27 cellular contexts compared by ENCODE assay signal in genomic region chr2:173157894-173158293, GRCh38.
DNase-seq lines count a peak whose midpoint lies in the region; ATAC-seq, FAIRE-seq and TF ChIP-seq lines count a peak whose summit lies in the region.
"Had no signal": no experiment of that assay in that cellular context is flagged by ENCODE, and none has a peak within 500 bp of the region (broad histone marks: within the 10 kb centered on the region; RNA-seq: fewer than 3 reads in every experiment).

No MANE protein-coding gene starts in this region.

- H3K4me1 ChIP-seq in breast epithelium = no peaks in the 10 kb centered on the region
- peaks cover 42% of the 10 kb centered on the region for H3K4me1 ChIP-seq in keratinocyte (ENCODE audit: control insufficient read depth, extremely low read depth, insufficient read depth, low read length)
- peaks cover 31% of the 10 kb centered on the region for H3K4me1 ChIP-seq in vagina

- H3K27me3 ChIP-seq in breast epithelium (no peaks in the 10 kb centered on the region), bronchial epithelial cell (ENCODE audit: control insufficient read depth, insufficient read depth, low read length) (no peaks in the 10 kb centered on the region), keratinocyte (ENCODE audit: control insufficient read depth, extremely low read depth, insufficient read depth, low read length) (no peaks in the 10 kb centered on the region), vagina (no peaks in the 10 kb centered on the region)

- no peak for FAIRE-seq in bronchial epithelial cell (lab: Jason Lieb, UNC)
- no peak for FAIRE-seq in keratinocyte (lab: Jason Lieb, UNC)
- FAIRE-seq: G401.6, GM12892, RCC 7860 had no signal

- no peaks in the 10 kb centered on the region for H3K36me3 ChIP-seq in breast epithelium
- no peaks in the 10 kb centered on the region for H3K36me3 ChIP-seq in bronchial epithelial cell (ENCODE audit: control insufficient read depth, insufficient read depth, low read length)
- peaks cover 2 to 4% of the 10 kb centered on the region in 2 experiments for H3K36me3 ChIP-seq in keratinocyte (ENCODE audit: control insufficient read depth in 2 of 2, extremely low read depth in 1 of 2, insufficient read depth in 2 of 2, low read length in 2 of 2)
- no peaks in the 10 kb centered on the region for H3K36me3 ChIP-seq in vagina
- H3K36me3 ChIP-seq: HAP-1 had no signal

- CTCF ChIA-PET in MCF 10A (lab: Yijun Ruan, JAX) = interaction anchor here (0.7 to 1.6 kb wide), 8 partner anchors 9 to 135 kb away, joined by 3 to 8 read pairs (median 4); no protein-coding TSS in a partner anchor

- no TSS peak for BruUV-seq in MCF 10A (replicated peaks; lab: Mats Ljungman, UMichigan)

- no peaks in the 10 kb centered on the region for H3K9me3 ChIP-seq in breast epithelium
- H3K9me3 ChIP-seq in keratinocyte (ENCODE audit: control insufficient read depth, low read depth, low read length) = no peaks in the 10 kb centered on the region
- no peaks in the 10 kb centered on the region for H3K9me3 ChIP-seq in vagina

- peaks cover 34% of the 10 kb centered on the region for H3K79me2 ChIP-seq in keratinocyte (ENCODE audit: control insufficient read depth, insufficient read depth, low read length)

- H3K4me2 ChIP-seq in keratinocyte (ENCODE audit: control insufficient read depth, extremely low read depth, insufficient read depth, low read depth, low read length) = peak overlapping the region; percentile 40
- H3K4me2 ChIP-seq: GM23338, KMS-11 had no signal

- H3K27ac Mint-ChIP-seq in MCF 10A (ENCODE audit: low read depth, unreplicated experiment) = peak overlapping the region; percentile 93
- H3K27ac Mint-ChIP-seq: CD8-positive, alpha-beta T cell; GM23338 had no signal

- peak overlapping the region; percentile 1 for H3K4me3 Mint-ChIP-seq in MCF 10A (ENCODE audit: unreplicated experiment)
- H3K4me3 Mint-ChIP-seq: CD8-positive, alpha-beta T cell; GM23338 had no signal

- DNase-seq in MCF 10A (ENCODE audit: unreplicated experiment) = peak; percentile 60
- no peak for DNase-seq in breast epithelium (ENCODE audit: low spot score in 2 of 2)
- DNase-seq in bronchial epithelial cell (ENCODE audit: low read depth) = peak; percentile 38
- no peak for DNase-seq in keratinocyte (ENCODE audit: low read depth, low spot score)
- DNase-seq in vagina (ENCODE audit: extremely low spot score in 2 of 2) = no peak
- no peak for DNase-seq in RPMI8226
- no peak for DNase-seq in mucosa of gallbladder (ENCODE audit: low spot score)
- DNase-seq: 8988T; AML-193; C1 segment of cervical spinal cord; Calu3; CD8-positive, alpha-beta T cell; DMS153; NCI-H1105; NCI-H146; NCI-H2029; NCI-H226; NCI-H510A treated with DMSO at 0.1 percent for 48 hours; NCI-H82; SHP77 had no signal

- H3K9ac ChIP-seq in keratinocyte (ENCODE audit: control insufficient read depth, extremely low read depth, insufficient read depth, low read length) = peak overlapping the region; percentile 6
- H3K9ac ChIP-seq: KMS-11 had no signal

- TF ChIP-seq CTCF in MCF 10A (IDR thresholded peaks at IDR 0.05; ENCODE audit: unreplicated experiment) (no peak), breast epithelium (IDR thresholded peaks at IDR 0.05) (no peak), bronchial epithelial cell (IDR thresholded peaks at IDR 0.05; ENCODE audit: insufficient read depth, low read length, severe bottlenecking) (no peak), keratinocyte (optimal IDR thresholded peaks at IDR 0.05 in 1 of 3, IDR thresholded peaks at IDR 0.05 in 1 of 3, conservative IDR thresholded peaks at IDR 0.05 in 1 of 3; ENCODE audit: extremely low read depth in 1 of 3, insufficient read depth in 2 of 3, low read length in 3 of 3) (no peak), vagina (IDR thresholded peaks at IDR 0.05) (no peak)

- dilution Hi-C loops in keratinocyte (cut with MboI; ENCODE audit: extremely low pct_ligation_motif_present, low sequenced_read_pairs) = no loop called here

- H3K36me3 Mint-ChIP-seq in MCF 10A (ENCODE audit: insufficient read depth, unreplicated experiment) = peaks cover 51% of the 10 kb centered on the region
- H3K36me3 Mint-ChIP-seq: CD8-positive, alpha-beta T cell had no signal

- H3K27ac ChIP-seq in breast epithelium (no peak overlapping the region), keratinocyte (ENCODE audit: control insufficient read depth, insufficient read depth, low read length) (peak overlapping the region; percentile 63), vagina (peak overlapping the region; percentile 19)
- H3K27ac ChIP-seq: KMS-11 had no signal

- intact Hi-C loops in MCF 10A (cut with micrococcal nuclease) (no loop called here), breast epithelium (cut with DNase I; ENCODE audit: low total_unique reads) (no loop called here), vagina (cut with DNase I) (no loop called here)

- H3K4me3 ChIP-seq in breast epithelium (no peak overlapping the region), bronchial epithelial cell (ENCODE audit: low read depth, low read length) (no peak overlapping the region), keratinocyte (ENCODE audit: control insufficient read depth in 2 of 3, extremely low read depth in 1 of 3, insufficient read depth in 2 of 3, low read depth in 1 of 3, low read length in 3 of 3) (no peak overlapping the region), vagina (no peak overlapping the region)
- H3K4me3 ChIP-seq: GM23338, HAP-1 had no signal

- no peak overlapping the region for H2AFZ ChIP-seq in keratinocyte (ENCODE audit: control insufficient read depth, low read length)
- H2AFZ ChIP-seq: GM23338 had no signal

- no peaks in the 10 kb centered on the region for H3K27me3 Mint-ChIP-seq in MCF 10A (ENCODE audit: insufficient read depth, unreplicated experiment)

- peaks cover 5% of the 10 kb centered on the region for H3K9me3 Mint-ChIP-seq in MCF 10A (ENCODE audit: unreplicated experiment)
- H3K9me3 Mint-ChIP-seq: CD8-positive, alpha-beta T cell had no signal

- H3K9me1 ChIP-seq in keratinocyte (ENCODE audit: control insufficient read depth, extremely low read depth, insufficient read depth, low read length) = no peaks in the 10 kb centered on the region

- H4K20me1 ChIP-seq in keratinocyte (ENCODE audit: control insufficient read depth, extremely low read depth, insufficient read depth, low read length) = no peaks in the 10 kb centered on the region

- no peak for TF ChIP-seq POLR2A in breast epithelium (IDR thresholded peaks at IDR 0.05)
- TF ChIP-seq POLR2A in vagina (IDR thresholded peaks at IDR 0.05) = no peak

- peaks cover 57% of the 10 kb centered on the region for H3K4me1 Mint-ChIP-seq in MCF 10A (ENCODE audit: insufficient read depth, unreplicated experiment)

- POLR2A ChIA-PET in MCF 10A (lab: Yijun Ruan, JAX) = interaction anchor here (0.6 to 10.3 kb wide), 15 partner anchors 9 to 131 kb away, joined by 3 to 134 read pairs (median 4); no protein-coding TSS in a partner anchor

- no peak for ATAC-seq in GM18870 (IDR thresholded peaks at IDR 0.05; ENCODE audit: unreplicated experiment)
- ATAC-seq: CD8-positive, alpha-beta T cell; GM23338 had no signal

Comparison
In these comparisons a context has a peak if more than half of its experiments do, and no peak if none do; other contexts are left out.
1. DNase-seq: peak in MCF 10A (single experiment) and bronchial epithelial cell (single experiment); none in breast epithelium (0 of 2), keratinocyte (single experiment), vagina (0 of 2), RPMI8226 (single experiment) and mucosa of gallbladder (single experiment).
2. H3K27ac ChIP-seq: peak in keratinocyte (single experiment) and vagina (single experiment); none in breast epithelium (0 of 2).